Comparison of ENCODE assay signal across 8 cellular contexts in genomic region chr19:32691952-32692726, GRCh38. TPM values are rescaled to one million over a fixed set of nuclear protein-coding genes. Genes with fewer than 3 reads are reported as not detected.
DNase-seq lines count a peak whose midpoint lies in the region; ATAC-seq and TF ChIP-seq lines count a peak whose summit lies in the region.

No MANE protein-coding gene starts in this region.

- H3K4me1 Mint-ChIP-seq in activated naive CD4-positive, alpha-beta T cell treated with anti-CD3 and anti-CD28 coated beads, Interleukin-2, amount 50 U/mL, for 24 hours: peaks cover 53% of the 10 kb centered on the region

- no peaks in the 10 kb centered on the region for H3F3A ChIP-seq in PC-3 (ENCODE audit: low read length, unreplicated experiment)

- no TSS peak for BruUV-seq in PC-3 (replicated peaks; lab: Mats Ljungman, UMichigan)

- H3K36me3 Mint-ChIP-seq in activated naive CD4-positive, alpha-beta T cell treated with anti-CD3 and anti-CD28 coated beads, Interleukin-2, amount 50 U/mL, for 24 hours: peaks cover 21% of the 10 kb centered on the region

- ATAC-seq in GM19025 (IDR thresholded peaks at IDR 0.05; ENCODE audit: low read depth, unreplicated experiment) (peak; percentile 50), HG03103 (IDR thresholded peaks at IDR 0.05; ENCODE audit: low read depth, unreplicated experiment) (peak; percentile 41), PC-3 (peak; percentile 58)

- H3K4me1 ChIP-seq in PC-3 (ENCODE audit: insufficient read depth, low read length): peaks cover 18% of the 10 kb centered on the region
- no peaks in the 10 kb centered on the region for H3K4me1 ChIP-seq in neuron (ENCODE audit: insufficient read depth, low read length)
- H3K4me1 ChIP-seq in vagina: peaks cover 56% of the 10 kb centered on the region

- H3K9ac ChIP-seq in PC-3 (ENCODE audit: low read length): peak overlapping the region; percentile 92

- TF ChIP-seq CTCF in PC-3 (conservative IDR thresholded peaks at IDR 0.05; ENCODE audit: low read depth, low read length) (no peak), vagina (IDR thresholded peaks at IDR 0.05) (no peak)

- H3K27me3 Mint-ChIP-seq in activated naive CD4-positive, alpha-beta T cell treated with anti-CD3 and anti-CD28 coated beads, Interleukin-2, amount 50 U/mL, for 24 hours: no peaks in the 10 kb centered on the region

- H3K9me3 ChIP-seq in PC-3 (ENCODE audit: low read length) (no peaks in the 10 kb centered on the region), neuron (ENCODE audit: low read length) (no peaks in the 10 kb centered on the region), vagina (no peaks in the 10 kb centered on the region)

- peak overlapping the region; percentile 92 for H3K27ac Mint-ChIP-seq in activated naive CD4-positive, alpha-beta T cell treated with anti-CD3 and anti-CD28 coated beads, Interleukin-2, amount 50 U/mL, for 24 hours

- H3K9me3 Mint-ChIP-seq in activated naive CD4-positive, alpha-beta T cell treated with anti-CD3 and anti-CD28 coated beads, Interleukin-2, amount 50 U/mL, for 24 hours: no peaks in the 10 kb centered on the region

- POLR2A ChIA-PET in PC-3 (lab: Charles Lee; ENCODE audit: unreplicated experiment): interaction anchor here (0.6 kb wide), 1 partner anchor 253 kb away, joined by 3 read pairs; no protein-coding TSS in a partner anchor

- H2AFZ ChIP-seq in PC-3 (ENCODE audit: low read length) (peak overlapping the region; percentile 68; the same call in 1 of the 2 replicates), neuron (ENCODE audit: low read depth, low read length) (no peak overlapping the region)

- H4K20me1 ChIP-seq in PC-3 (ENCODE audit: low read length): no peaks in the 10 kb centered on the region

- CTCF ChIA-PET in PC-3 (lab: Charles Lee): no interaction called here

- peak overlapping the region; percentile 99 for H3K4me2 ChIP-seq in PC-3 (ENCODE audit: low read length)

- no peaks in the 10 kb centered on the region for H3K9me2 ChIP-seq in PC-3 (replicated peaks; ENCODE audit: low read length)

- peak overlapping the region; percentile 92 for H3K4me3 Mint-ChIP-seq in activated naive CD4-positive, alpha-beta T cell treated with anti-CD3 and anti-CD28 coated beads, Interleukin-2, amount 50 U/mL, for 24 hours

- intact Hi-C loops in PC-3 (cut with micrococcal nuclease): loop anchor here (5.0 kb wide), 2 partner anchors 235 to 280 kb away; partner anchors contain the start of genes CEP89 and FAAP24
- intact Hi-C loops in vagina (cut with DNase I): no loop called here

- H3K4me3 ChIP-seq in PC-3 (ENCODE audit: low read length): peak overlapping the region; percentile 90
- H3K4me3 ChIP-seq in neuron (ENCODE audit: low read length): peak overlapping the region; percentile 42
- peak overlapping the region; percentile 54 to 70 for H3K4me3 ChIP-seq in vagina

- no peaks in the 10 kb centered on the region for H3K27me3 ChIP-seq in PC-3 (ENCODE audit: low read length)
- no peaks in the 10 kb centered on the region for H3K27me3 ChIP-seq in neuron (ENCODE audit: insufficient read depth, low read length)
- no peaks in the 10 kb centered on the region for H3K27me3 ChIP-seq in vagina

- peaks cover 62% of the 10 kb centered on the region for H3K79me2 ChIP-seq in PC-3 (ENCODE audit: low read length)

- H3K27ac ChIP-seq in PC-3 (ENCODE audit: low read length) (peak overlapping the region; percentile 34), vagina (peak overlapping the region; percentile 69)

- peak in 11 of 14 donors; percentile 29 to 78 (median 43) for DNase-seq in C1 segment of cervical spinal cord (lab: John Stamatoyannopoulos, UW)
- DNase-seq in PC-3: peak; percentile 49
- peak; percentile 60 for DNase-seq in glomerular visceral epithelial cell (ENCODE audit: extremely low spot score)
- no peak for DNase-seq in vagina (ENCODE audit: extremely low spot score in 2 of 2)

- H3K36me3 ChIP-seq in PC-3 (ENCODE audit: low read depth, low read length): no peaks in the 10 kb centered on the region
- H3K36me3 ChIP-seq in neuron (ENCODE audit: insufficient read depth, low read length): no peaks in the 10 kb centered on the region
- peaks cover 0 to under 1% of the 10 kb centered on the region in 2 donors for H3K36me3 ChIP-seq in vagina

- no peak for TF ChIP-seq POLR2A in vagina (IDR thresholded peaks at IDR 0.05)

RNA-seq across cellular contexts. Expression of gene NUDT19, which starts 0.5 kb away (rescaled TPM):
- total RNA-seq in PC-3 (2014; rRNA removed): 13.3 TPM in 2 replicates
- 12.5 TPM for total RNA-seq in vagina

RNA-seq across cellular contexts. Expression of gene RGS9BP, which starts 16.5 kb away (rescaled TPM):
- 1.3 and 1.6 TPM in 2 replicates for total RNA-seq in PC-3 (2014; rRNA removed)
- total RNA-seq in vagina: 0.49 TPM

RNA-seq across cellular contexts. Expression of gene ANKRD27, which starts 17.2 kb away (rescaled TPM):
- total RNA-seq in PC-3 (2014; rRNA removed) (14.3 and 17.0 TPM in 2 replicates), vagina (32.4 TPM)

RNA-seq across cellular contexts. Expression of gene TDRD12, which starts 27.4 kb away (rescaled TPM):
- 0.23 TPM in 1 of 2 replicates, not detected in the other for total RNA-seq in PC-3 (2014; rRNA removed)
- total RNA-seq in vagina: 0.74 TPM

Comparison
In these comparisons a context has a peak if more than half of its experiments do, and no peak if none do; other contexts are left out.
1. DNase-seq: peak in C1 segment of cervical spinal cord (11 of 14), PC-3 (single experiment) and glomerular visceral epithelial cell (single experiment); none in vagina (0 of 2).
2. Peak in every context shown above with its lines, with median percentiles within 50 percentile points of each other: ATAC-seq and H3K4me3 ChIP-seq.